ENCODE assay signal across 8 cellular contexts in the genomic region with DNA sequence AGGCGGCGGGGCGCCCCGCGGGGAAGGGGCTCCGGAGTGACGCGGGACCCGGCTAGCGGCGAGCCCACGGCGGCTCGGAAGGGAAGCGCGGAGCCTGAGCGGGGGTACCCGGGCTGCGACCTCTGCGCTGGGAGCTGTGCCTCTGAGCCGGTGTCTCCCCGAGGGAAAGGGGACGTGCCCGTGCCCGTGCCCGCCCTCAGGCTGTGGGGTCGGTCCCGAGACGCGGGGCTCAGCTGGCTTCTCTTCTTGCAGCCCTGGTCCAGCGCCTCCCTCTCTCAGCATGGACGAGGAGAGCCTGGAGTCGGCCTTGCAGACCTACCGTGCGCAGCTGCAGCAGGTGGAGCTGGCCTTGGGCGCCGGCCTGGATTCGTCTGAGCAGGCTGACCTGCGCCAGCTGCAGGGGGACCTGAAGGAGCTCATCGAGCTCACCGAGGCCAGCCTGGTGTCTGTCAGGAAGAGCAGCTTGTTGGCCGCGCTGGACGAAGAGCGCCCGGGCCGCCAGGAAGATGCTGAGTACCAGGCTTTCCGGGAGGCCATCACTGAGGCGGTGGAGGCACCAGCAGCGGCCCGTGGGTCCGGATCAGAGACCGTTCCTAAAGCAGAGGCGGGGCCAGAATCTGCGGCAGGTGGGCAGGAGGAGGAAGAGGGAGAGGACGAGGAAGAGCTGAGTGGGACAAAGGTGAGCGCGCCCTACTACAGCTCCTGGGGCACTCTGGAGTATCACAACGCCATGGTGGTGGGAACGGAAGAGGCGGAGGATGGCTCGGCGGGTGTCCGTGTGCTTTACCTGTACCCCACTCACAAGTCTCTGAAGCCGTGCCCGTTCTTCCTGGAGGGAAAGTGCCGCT. TPM values are rescaled to one million over a fixed set of nuclear protein-coding genes. Genes with fewer than 3 reads are reported as not detected.
A peak's percentile ranks its signal among the peaks of the same experiment; 100 is the strongest.
DNase-seq lines count a peak whose midpoint lies in the region; ATAC-seq and TF ChIP-seq lines count a peak whose summit lies in the region.

No MANE protein-coding gene starts in this region.

- peaks cover 12% of the 10 kb centered on the region for H3K4me1 ChIP-seq in cardiac muscle cell (ENCODE audit: low read depth)
- H3K4me1 ChIP-seq in prostate gland (replicated peaks) = peaks cover 17% of the 10 kb centered on the region

- ATAC-seq in HG03045 (IDR thresholded peaks at IDR 0.05; ENCODE audit: unreplicated experiment) (peak; percentile 11), GM19397 (IDR thresholded peaks at IDR 0.05; ENCODE audit: unreplicated experiment) (no peak)

- H3K27me3 ChIP-seq in cardiac muscle cell = no peaks in the 10 kb centered on the region
- no peaks in the 10 kb centered on the region for H3K27me3 ChIP-seq in prostate gland (replicated peaks; ENCODE audit: insufficient read depth)

- TF ChIP-seq CTCF in cardiac muscle cell (IDR thresholded peaks at IDR 0.05; ENCODE audit: low read depth, low read length) (no peak), prostate gland (IDR thresholded peaks at IDR 0.05) (no peak)

- WGBS in prostate gland = 33% methylated on average over 35 of the region's 67 CpGs

- intact Hi-C loops in prostate gland (cut with DNase I) = loop anchor here (2.0 to 5.0 kb wide), 2 partner anchors 30 to 51 kb away; a partner anchor contains a TSS

- H3K4me3 ChIP-seq in cardiac muscle cell (peak overlapping the region; percentile 87), prostate gland (peak overlapping the region; percentile 84 to 91)

- no peak for TF ChIP-seq POLR2A in prostate gland (IDR thresholded peaks at IDR 0.05)

- H3K36me3 ChIP-seq in cardiac muscle cell = peaks cover 34% of the 10 kb centered on the region
- peaks cover 0 to 21% of the 10 kb centered on the region in 2 donors for H3K36me3 ChIP-seq in prostate gland

- DNase-seq in DMS53 (lab: John Stamatoyannopoulos, UW) = peak; percentile 59
- no peak for DNase-seq in DMS53 treated with DMSO at 0.1 percent for 48 hours (lab: John Stamatoyannopoulos, UW; ENCODE audit: unreplicated experiment)
- peak; percentile 63 for DNase-seq in activated CD8-positive, alpha-beta memory T cell treated with anti-CD3 and anti-CD28 coated beads, Interleukin-2, amount 50 U/mL, for 48 hours
- DNase-seq in cardiac muscle cell (ENCODE audit: low read depth in 1 of 2, low spot score in 1 of 2) = no peak
- no peak for DNase-seq in prostate gland (ENCODE audit: low spot score)
- DNase-seq in NCI-H2107 treated with DMSO at 0.1 percent for 48 hours (lab: John Stamatoyannopoulos, UW; ENCODE audit: unreplicated experiment) = no peak

- H3K9me3 ChIP-seq in cardiac muscle cell (ENCODE audit: low read depth) (no peaks in the 10 kb centered on the region), prostate gland (no peaks in the 10 kb centered on the region)

- peak overlapping the region; percentile 91 for H3K27ac ChIP-seq in cardiac muscle cell
- H3K27ac ChIP-seq in prostate gland = peak overlapping the region; percentile 70 to 73

RNA-seq across cellular contexts. Expression of a gene that starts 0.7 kb away (rescaled TPM):
- total RNA-seq in cardiac muscle cell (36.3 and 48.8 TPM in 2 replicates), prostate gland (10 to 100 TPM; 29.3 to 55.5 TPM)
- polyA plus RNA-seq in cardiac muscle cell = 30.0 and 37.5 TPM in 2 replicates

RNA-seq across cellular contexts. Expression of a gene that starts 0.7 kb away (rescaled TPM):
- total RNA-seq in cardiac muscle cell = 46.1 and 61.3 TPM in 2 replicates
- polyA plus RNA-seq in cardiac muscle cell = 75.0 and 85.1 TPM in 2 replicates
- total RNA-seq in prostate gland = 10 to 100 TPM; 36.8 to 50.8 TPM

RNA-seq across cellular contexts. Expression of a gene that starts 12.1 kb away (rescaled TPM):
- 9.5 and 10.3 TPM in 2 replicates for total RNA-seq in cardiac muscle cell
- polyA plus RNA-seq in cardiac muscle cell = 3.3 and 4.9 TPM in 2 replicates
- total RNA-seq in prostate gland = 10 to 100 TPM in 1 of 2 donors, 1 to 10 TPM in 1; 6.7 to 12.2 TPM

RNA-seq across cellular contexts. Expression of a gene that starts 27.9 kb away (rescaled TPM):
- total RNA-seq in cardiac muscle cell = 10.1 and 19.2 TPM in 2 replicates
- 7.0 and 17.4 TPM in 2 replicates for polyA plus RNA-seq in cardiac muscle cell
- 10 to 100 TPM; 35.0 to 44.4 TPM for total RNA-seq in prostate gland

RNA-seq across cellular contexts. Expression of a gene that starts 31.1 kb away (rescaled TPM):
- 79.2 and 177 TPM in 2 replicates for total RNA-seq in cardiac muscle cell
- 46.6 and 58.0 TPM in 2 replicates for polyA plus RNA-seq in cardiac muscle cell
- 100 to 1,000 TPM; 140 to 155 TPM for total RNA-seq in prostate gland

Comparison
In these comparisons a context has a peak if more than half of its experiments do, and no peak if none do; other contexts are left out.
1. DNase-seq: peak in DMS53 (single experiment) and activated CD8-positive, alpha-beta memory T cell treated with anti-CD3 and anti-CD28 coated beads, Interleukin-2, amount 50 U/mL, for 48 hours (single experiment); none in DMS53 treated with DMSO at 0.1 percent for 48 hours (single experiment), cardiac muscle cell (0 of 2), prostate gland (single experiment) and NCI-H2107 treated with DMSO at 0.1 percent for 48 hours (single experiment).